ENCODE assay signal across 13 cellular contexts in the genomic region with DNA sequence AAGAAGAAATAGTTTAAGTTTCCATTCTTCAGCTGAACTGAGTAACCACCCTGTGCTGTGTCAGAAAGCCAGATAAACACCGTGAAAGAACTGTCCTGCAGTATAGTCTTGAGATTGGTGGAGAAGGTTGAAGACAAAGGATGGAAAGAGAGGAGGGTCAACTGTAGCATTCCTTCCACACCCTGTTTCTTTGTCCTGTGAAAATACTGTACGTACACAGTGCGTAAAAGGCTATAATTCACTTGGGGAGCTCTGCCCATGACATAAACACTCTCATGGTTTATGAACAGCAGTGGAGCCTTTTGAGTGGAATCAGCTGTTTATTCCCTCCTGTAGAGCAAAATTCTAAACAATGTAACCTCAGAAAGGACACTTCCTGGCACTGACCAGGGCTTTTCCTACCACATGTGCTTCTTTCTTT.
DNase-seq lines count a peak whose midpoint lies in the region; ATAC-seq and TF ChIP-seq lines count a peak whose summit lies in the region.
"Had no signal": no experiment of that assay in that cellular context is flagged by ENCODE, and none has a peak within 500 bp of the region (broad histone marks: within the 10 kb centered on the region; RNA-seq: fewer than 3 reads in every experiment).

No MANE protein-coding gene starts in this region.

- no peaks in the 10 kb centered on the region for H3K4me1 ChIP-seq in left lung
- no peaks in the 10 kb centered on the region for H3K4me1 ChIP-seq in upper lobe of right lung

- TF ChIP-seq CTCF in left lung (IDR thresholded peaks at IDR 0.05) (no peak), upper lobe of right lung (IDR thresholded peaks at IDR 0.05) (no peak)

- H3K36me3 ChIP-seq in left lung (peaks cover 0 to 7% of the 10 kb centered on the region in 2 donors), upper lobe of right lung (peaks cover 13% of the 10 kb centered on the region)

- peak overlapping the region; percentile 30 for H3K27ac Mint-ChIP-seq in central memory CD8-positive, alpha-beta T cell (ENCODE audit: low read depth)

- H3K9me3 Mint-ChIP-seq in central memory CD8-positive, alpha-beta T cell: no peaks in the 10 kb centered on the region

- H3K27ac ChIP-seq in left lung (peak overlapping the region in 1 of 2 donors; percentile 42), upper lobe of right lung (peak overlapping the region; percentile 1)

- H3K4me3 ChIP-seq in left lung (no peak overlapping the region), upper lobe of right lung (no peak overlapping the region)

- no peaks in the 10 kb centered on the region for H3K27me3 Mint-ChIP-seq in central memory CD8-positive, alpha-beta T cell

- H3K27me3 ChIP-seq in left lung (no peaks in the 10 kb centered on the region), upper lobe of right lung (no peaks in the 10 kb centered on the region)

- DNase-seq in NCI-H748 (lab: John Stamatoyannopoulos, UW; ENCODE audit: unreplicated experiment) (peak; percentile 52), NCI-H748 treated with DMSO at 0.1 percent for 48 hours (lab: John Stamatoyannopoulos, UW) (no peak), left lung (no peak), upper lobe of right lung (no peak), amygdala (lab: John Stamatoyannopoulos, UW) (no peak)
- DNase-seq in central memory CD8-positive, alpha-beta T cell (ENCODE audit: low spot score in 2 of 2): no peak
- no peak for DNase-seq in activated T-cell treated with anti-CD3 and anti-CD28 coated beads, Interleukin-2, amount 50 U/mL, for 48 hours
- no peak for DNase-seq in activated CD4-positive, alpha-beta T cell treated with anti-CD3 and anti-CD28 coated beads, Interleukin-2, amount 50 U/mL, for 4 hours
- DNase-seq: activated CD4-positive, alpha-beta T cell treated with anti-CD3 and anti-CD28 coated beads for 48 hours; activated gamma-delta T cell treated with Interleukin-2 at 50 U/mL for 16 hours; NCI-H446 treated with DMSO at 0.1 percent for 48 hours; stimulated activated CD4-positive, alpha-beta T cell treated with anti-CD3 and anti-CD28 coated beads, Interleukin-1b, Interleukin-23, amount 100 ng/mL, for 48 hours; stimulated activated naive CD4-positive, alpha-beta T cell had no signal

- H3K4me1 Mint-ChIP-seq in central memory CD8-positive, alpha-beta T cell: no peaks in the 10 kb centered on the region

- intact Hi-C loops in left lung (cut with DNase I): no loop called here
- intact Hi-C loops in upper lobe of right lung (cut with DNase I): no loop called here

- ATAC-seq in central memory CD8-positive, alpha-beta T cell (replicated peaks; ENCODE audit: extremely low read depth, poor library complexity, severe bottlenecking): no peak
- ATAC-seq in left lung (peak; percentile 31), upper lobe of right lung (no peak)

- peaks cover 8% of the 10 kb centered on the region for H3K36me3 Mint-ChIP-seq in central memory CD8-positive, alpha-beta T cell (ENCODE audit: insufficient read depth)

- H3K4me3 Mint-ChIP-seq in central memory CD8-positive, alpha-beta T cell: no peak overlapping the region

- H3K9me3 ChIP-seq in left lung: peaks cover 0 to 16% of the 10 kb centered on the region in 2 donors
- H3K9me3 ChIP-seq in upper lobe of right lung: no peaks in the 10 kb centered on the region
